In genomic region chr13:102564564-102564963, GRCh38 we compare ENCODE assay signal across 20 cellular contexts. TPM values are rescaled to one million over a fixed set of nuclear protein-coding genes. Genes with fewer than 3 reads are reported as not detected.
DNase-seq lines count a peak whose midpoint lies in the region; ATAC-seq, FAIRE-seq and TF ChIP-seq lines count a peak whose summit lies in the region.
"Had no signal": no experiment of that assay in that cellular context is flagged by ENCODE, and none has a peak within 500 bp of the region (broad histone marks: within the 10 kb centered on the region; RNA-seq: fewer than 3 reads in every experiment).

No MANE protein-coding gene starts in this region.

- no peak for TF ChIP-seq EP300 in HepG2 (IDR thresholded peaks at IDR 0.05; ENCODE audit: low read depth in 2 of 2, low read length in 2 of 2)
- no peak for TF ChIP-seq EP300 in HepG2 (CRISPR knock-in tag; IDR thresholded peaks at IDR 0.05; ENCODE audit: borderline replicate concordance)

- H3K27ac Mint-ChIP-seq in CD14-positive monocyte = no peak overlapping the region
- H3K27ac Mint-ChIP-seq: CD4-positive, alpha-beta T cell; CD8-positive, alpha-beta T cell had no signal

- CTCF ChIA-PET in HepG2 (lab: Yijun Ruan, JAX; ENCODE audit: low intra/inter-chr PET ratio, low total read pairs) = no interaction called here

- no peaks in the 10 kb centered on the region for H3K79me1 ChIP-seq in mesendoderm (ENCODE audit: low read length)

- TF ChIP-seq POLR2A in right lobe of liver (IDR thresholded peaks at IDR 0.05) = no peak
- TF ChIP-seq POLR2A in HepG2 (IDR thresholded peaks at IDR 0.05; ENCODE audit: insufficient read depth in 1 of 2, low read depth in 2 of 2, low read length in 2 of 2) = no peak

- no peaks in the 10 kb centered on the region for H3K4me1 Mint-ChIP-seq in CD14-positive monocyte

- peak; percentile 31 to 76 (median 50) for ATAC-seq in right lobe of liver
- ATAC-seq in HepG2 = no peak
- ATAC-seq: A549; CD8-positive, alpha-beta T cell had no signal

- in situ Hi-C loops in HepG2 (cut with HindIII; ENCODE audit: extremely low pct_ligation_motif_present, low pct_unique_long_range_greater_than_20kb) = loop anchor here (25.0 kb wide), 3 partner anchors 427 to 777 kb away; no protein-coding TSS in a partner anchor

- H3K4ac ChIP-seq in mesendoderm (ENCODE audit: low read depth, low read length) = no peak overlapping the region

- H3K18ac ChIP-seq in mesendoderm (ENCODE audit: low read length) = no peak overlapping the region

- H3K23ac ChIP-seq in mesendoderm (ENCODE audit: low read length) = no peak overlapping the region

- H3K27me3 ChIP-seq in right lobe of liver (no peaks in the 10 kb centered on the region), HepG2 (ENCODE audit: control insufficient read depth in 1 of 2, insufficient read depth in 2 of 2, low read length in 2 of 2) (0 out of 5 replicates have a peak, but pooled peaks cover 0 to 2% of the 10 kb centered on the region in 2 experiments), mesendoderm (ENCODE audit: insufficient read depth, low read length, poor library complexity) (no peaks in the 10 kb centered on the region)
- H3K27me3 ChIP-seq: BE2C, BLaER1 had no signal

- no peak overlapping the region for H2AFZ ChIP-seq in HepG2 (ENCODE audit: low read length)

- H3K9ac ChIP-seq in HepG2 (ENCODE audit: insufficient read depth, low read depth, low read length) (no peak overlapping the region), mesendoderm (ENCODE audit: low read length) (no peak overlapping the region)
- H3K9ac ChIP-seq: BLaER1 had no signal

- no peak overlapping the region for H2AK5ac ChIP-seq in mesendoderm (ENCODE audit: low read length)

- no peak overlapping the region for H2BK5ac ChIP-seq in mesendoderm (ENCODE audit: low read length)

- no peak for TF ChIP-seq RAD21 in HepG2 (CRISPR knock-in tag; IDR thresholded peaks at IDR 0.05)

- H3K9me3 Mint-ChIP-seq in CD14-positive monocyte = peaks cover 0 to 4% (median 0%) of the 10 kb centered on the region in 7 donors
- H3K9me3 Mint-ChIP-seq: CD4-positive, alpha-beta T cell had no signal

- H3K36me3 Mint-ChIP-seq in CD14-positive monocyte = no peaks in the 10 kb centered on the region
- H3K36me3 Mint-ChIP-seq: CD8-positive, alpha-beta T cell had no signal

- H3K4me3 ChIP-seq in right lobe of liver (no peak overlapping the region), HepG2 (replicated peaks in 1 of 3; ENCODE audit: insufficient read depth in 1 of 3, low read depth in 2 of 3, low read length in 3 of 3) (no peak overlapping the region), mesendoderm (ENCODE audit: low read length) (no peak overlapping the region)
- H3K4me3 ChIP-seq: A549, BLaER1 had no signal

- peaks cover 0 to 20% (median 0%) of the 10 kb centered on the region in 4 donors for H3K4me1 ChIP-seq in right lobe of liver
- peaks cover 12% of the 10 kb centered on the region for H3K4me1 ChIP-seq in HepG2 (ENCODE audit: insufficient read depth, low read length)
- H3K4me1 ChIP-seq in mesendoderm (ENCODE audit: control insufficient read depth, low read depth, low read length) = no peaks in the 10 kb centered on the region
- H3K4me1 ChIP-seq: A549, BE2C, BLaER1, Caco-2 had no signal

- no peak overlapping the region for H3K56ac ChIP-seq in mesendoderm (ENCODE audit: low read length)

- no peaks in the 10 kb centered on the region for H3K36me3 ChIP-seq in right lobe of liver
- H3K36me3 ChIP-seq in HepG2 (replicated peaks in 1 of 2; ENCODE audit: control insufficient read depth in 1 of 2, insufficient read depth in 2 of 2, low read length in 2 of 2) = no peaks in the 10 kb centered on the region
- no peaks in the 10 kb centered on the region for H3K36me3 ChIP-seq in mesendoderm (ENCODE audit: control insufficient read depth, insufficient read depth, low read length)
- H3K36me3 ChIP-seq: BE2C, BLaER1 had no signal

- DNase-seq in right lobe of liver (peak in 1 of 3 donors; percentile 48), HepG2 (ENCODE audit: low spot score) (no peak), mesendoderm (no peak), AG08396 (ENCODE audit: low spot score) (no peak), CD14-positive monocyte (ENCODE audit: low spot score) (no peak)
- DNase-seq: BE2C; C1 segment of cervical spinal cord; Caco-2; Calu3; CD4-positive, alpha-beta T cell; CD8-positive, alpha-beta T cell; DMS79 treated with DMSO at 0.1 percent for 48 hours; GF-D8 had no signal

- POLR2A ChIA-PET in HepG2 (lab: Yijun Ruan, JAX) = no interaction called here

- H2BK15ac ChIP-seq in mesendoderm (replicated peaks; ENCODE audit: low read depth) = no peak overlapping the region

- WGBS in right lobe of liver (ENCODE audit: insufficient coverage, low coverage, low lambda C conversion rate, missing lambda C conversion rate) = 39% methylated on average over 4 of the region's 4 CpGs
- WGBS in HepG2 (ENCODE audit: low lambda C conversion rate) = 7% methylated on average over 4 of the region's 4 CpGs
- no CpG with 5 or more reads among the region's 4 CpGs for WGBS in mesendoderm (ENCODE audit: extremely low coverage, insufficient coverage, low lambda C conversion rate)

- H3K9me3 ChIP-seq in right lobe of liver (no peaks in the 10 kb centered on the region), HepG2 (ENCODE audit: low read length) (no peaks in the 10 kb centered on the region)
- H3K9me3 ChIP-seq: A549, BE2C, BLaER1, Caco-2 had no signal

- intact Hi-C loops in right lobe of liver (cut with DNase I) (no loop called here), HepG2 (cut with micrococcal nuclease; ENCODE audit: unreplicated experiment) (no loop called here), CD14-positive monocyte (cut with micrococcal nuclease) (no loop called here)

- no peak for FAIRE-seq in HepG2 (lab: Jason Lieb, UNC)
- FAIRE-seq: A549, D721Med, G401.6, GM12891, GM19239 had no signal

- H3K4me2 ChIP-seq in HepG2 (ENCODE audit: low read depth, low read length) (no peak overlapping the region), mesendoderm (ENCODE audit: low read length) (no peak overlapping the region)
- H3K4me2 ChIP-seq: A549, BLaER1 had no signal

- H4K8ac ChIP-seq in mesendoderm (ENCODE audit: low read depth, low read length) = no peak overlapping the region

- peak overlapping the region; percentile 52 for H4K5ac ChIP-seq in mesendoderm (ENCODE audit: low read length)

- H3K27ac ChIP-seq in right lobe of liver (peak overlapping the region in 1 of 3 donors; percentile 45), HepG2 (ENCODE audit: extremely low read length, insufficient read depth, low read length) (no peak overlapping the region), mesendoderm (ENCODE audit: low read depth, low read length) (no peak overlapping the region)
- H3K27ac ChIP-seq: 22Rv1, A549, BLaER1 had no signal

- TF ChIP-seq CTCF in right lobe of liver (IDR thresholded peaks at IDR 0.05) (no peak), HepG2 (CRISPR knock-in tag; IDR thresholded peaks at IDR 0.05) (no peak), CD14-positive monocyte (IDR thresholded peaks at IDR 0.05) (no peak)

- H3K79me2 ChIP-seq in HepG2 (ENCODE audit: insufficient read depth, low read length) (no peaks in the 10 kb centered on the region), mesendoderm (ENCODE audit: control insufficient read depth, insufficient read depth, low read length) (no peaks in the 10 kb centered on the region)

- no TSS peak for BruUV-seq in HepG2 (replicated peaks; lab: Mats Ljungman, UMichigan)

- no peak overlapping the region for H3K4me3 Mint-ChIP-seq in CD14-positive monocyte
- H3K4me3 Mint-ChIP-seq: CD4-positive, alpha-beta T cell; CD8-positive, alpha-beta T cell had no signal

- H4K20me1 ChIP-seq in HepG2 (ENCODE audit: insufficient read depth, low read length) = no peaks in the 10 kb centered on the region
- H4K20me1 ChIP-seq: BLaER1 had no signal

- H2BK120ac ChIP-seq in mesendoderm (ENCODE audit: low read depth, low read length) = no peak overlapping the region

- H3K27me3 Mint-ChIP-seq in CD14-positive monocyte (ENCODE audit: low read depth in 3 of 3) = peaks cover 0 to 4% (median 1%) of the 10 kb centered on the region in 3 donors

TF ChIP-seq in HepG2, 621 proteins besides CTCF, POLR2A, EP300 and RAD21 (continues in another document):
- TF ChIP-seq, protein P1, sequence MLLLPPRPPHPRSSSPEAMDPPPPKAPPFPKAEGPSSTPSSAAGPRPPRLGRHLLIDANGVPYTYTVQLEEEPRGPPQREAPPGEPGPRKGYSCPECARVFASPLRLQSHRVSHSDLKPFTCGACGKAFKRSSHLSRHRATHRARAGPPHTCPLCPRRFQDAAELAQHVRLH (CRISPR knock-in tag; IDR thresholded peaks at IDR 0.05; ENCODE audit: borderline replicate concordance, low read depth) = no peak

RNA-seq across cellular contexts. Expression of gene TPP2, which starts 32.2 kb away (rescaled TPM):
- total RNA-seq in right lobe of liver (10 to 100 TPM; 18.4 to 35.3 (median 28.4) TPM), HepG2 (2016; rRNA removed; fragmentation: Illumina TruSeq; extraction: Trizol) (52.1 and 71.7 TPM in 2 replicates)
- total RNA-seq in HepG2 (2016; cell fraction: cytosol; rRNA removed; fragmentation: Illumina TruSeq; extraction: Trizol; ENCODE audit: low read depth) = 4.5 and 7.4 TPM in 2 replicates
- 52.2 and 73.2 TPM in 2 replicates for total RNA-seq in HepG2 (2016; cell fraction: insoluble cytoplasmic fraction; rRNA removed; fragmentation: Illumina TruSeq; extraction: Trizol)
- 13.5 and 14.1 TPM in 2 replicates for total RNA-seq in HepG2 (2016; cell fraction: membrane; rRNA removed; fragmentation: Illumina TruSeq; extraction: Trizol)
- total RNA-seq in HepG2 (2016; cell fraction: nucleus; rRNA removed; fragmentation: Illumina TruSeq; extraction: Trizol) = 75.0 and 80.5 TPM in 2 replicates
- polyA plus RNA-seq in HepG2 (2011; rRNA removed) (14.6 and 16.4 TPM in 2 replicates), CD14-positive monocyte (10 to 100 TPM; 18.0 to 26.0 TPM)
- polyA plus RNA-seq in HepG2 (2011; cell fraction: cytosol; rRNA removed) = 5.3 and 7.5 TPM in 2 replicates
- polyA plus RNA-seq in HepG2 (2011; cell fraction: nucleus; rRNA removed) = 30.3 and 38.4 TPM in 2 replicates
- 20.4 and 22.7 TPM in 2 replicates for polyA plus RNA-seq in HepG2 (2012)
- polyA plus RNA-seq in HepG2 (2016; cell fraction: cytosol; fragmentation: Illumina TruSeq; extraction: Trizol; ENCODE audit: low read depth) = 2.0 and 2.9 TPM in 2 replicates
- 48.8 and 48.9 TPM in 2 replicates for polyA plus RNA-seq in HepG2 (2016; cell fraction: insoluble cytoplasmic fraction; fragmentation: Illumina TruSeq; extraction: Trizol; ENCODE audit: low read depth)
- polyA plus RNA-seq in HepG2 (2016; cell fraction: membrane; fragmentation: Illumina TruSeq; extraction: Trizol; ENCODE audit: low read depth) = 5.2 TPM in 2 replicates
- 97.8 and 99.2 TPM in 2 replicates for polyA plus RNA-seq in HepG2 (2016; cell fraction: nucleus; fragmentation: Illumina TruSeq; extraction: Trizol; ENCODE audit: insufficient read depth, low read depth)
- polyA minus RNA-seq in HepG2 (2011; rRNA and poly(A)+ RNA removed; ENCODE audit: low replicate concordance) = 11.5 and 23.1 TPM in 2 replicates
- 16.0 and 19.1 TPM in 2 replicates for polyA minus RNA-seq in HepG2 (2011; cell fraction: cytosol; rRNA and poly(A)+ RNA removed)
- polyA minus RNA-seq in HepG2 (2011; cell fraction: nucleus; rRNA and poly(A)+ RNA removed) = 109 and 114 TPM in 2 replicates
- polyA plus RNA-seq in mesendoderm (2013, experiment 1 of 2) = 50.0 TPM
- polyA plus RNA-seq in mesendoderm (2013, experiment 2 of 2) = 51.3 TPM
